In genomic region chr15:33584797-33585196, GRCh38 we compare ENCODE assay signal across 18 cellular contexts.
DNase-seq lines count a peak whose midpoint lies in the region; ATAC-seq, FAIRE-seq and TF ChIP-seq lines count a peak whose summit lies in the region.
"Had no signal": no experiment of that assay in that cellular context is flagged by ENCODE, and none has a peak within 500 bp of the region (broad histone marks: within the 10 kb centered on the region; RNA-seq: fewer than 3 reads in every experiment).

No MANE protein-coding gene starts in this region.

- TF ChIP-seq CTCF in astrocyte of the spinal cord (IDR thresholded peaks at IDR 0.05; ENCODE audit: low read depth, low read length): no peak

- no peaks in the 10 kb centered on the region for H3K4me1 Mint-ChIP-seq in activated T-helper 17 cell treated with anti-CD3 and anti-CD28 coated beads, Interleukin-2, amount 50 U/mL, for 72 hours
- H3K4me1 Mint-ChIP-seq: IgD-negative memory B cell had no signal

- 37 to 49% (median 45%) methylated on average over 8 of the region's 8 CpGs for WGBS in small intestine, 3 donors

- DNase-seq in ELR (ENCODE audit: low read depth) (peak; percentile 80), NCI-H2029 treated with DMSO at 0.1 percent for 48 hours (lab: John Stamatoyannopoulos, UW) (peak; percentile 49), astrocyte of the spinal cord (ENCODE audit: low read depth, low spot score) (peak; percentile 54), myocyte (ENCODE audit: low read depth) (peak; percentile 48), small intestine (no peak), GM19238 (ENCODE audit: insufficient read length, low spot score) (no peak)
- DNase-seq: activated T-cell treated with anti-CD3 and anti-CD28 coated beads, Interleukin-2, amount 50 U/mL, for 1 hour; aorta; DND-41; NCI-H1694 treated with DMSO at 0.1 percent for 48 hours had no signal

- ATAC-seq in GM21529 (IDR thresholded peaks at IDR 0.05; ENCODE audit: unreplicated experiment): no peak
- no peak for ATAC-seq in activated T-helper 17 cell treated with anti-CD3 and anti-CD28 coated beads, Interleukin-2, amount 50 U/mL, for 72 hours (replicated peaks)
- ATAC-seq: left lobe of liver; natural killer cell treated with Interleukin-12 subunit alpha and Interleukin-12 subunit beta and Interleukin-15 and Interleukin-18, amount 100 ng/mL, for 72 hours had no signal

- no peaks in the 10 kb centered on the region for H3K9me3 ChIP-seq in small intestine (ENCODE audit: control insufficient read depth, low read depth)

- H3K36me3 Mint-ChIP-seq in activated T-helper 17 cell treated with anti-CD3 and anti-CD28 coated beads, Interleukin-2, amount 50 U/mL, for 72 hours (ENCODE audit: low read depth): no peaks in the 10 kb centered on the region
- H3K36me3 Mint-ChIP-seq: IgD-negative memory B cell; natural killer cell treated with Interleukin-12 subunit alpha and Interleukin-12 subunit beta and Interleukin-15 and Interleukin-18, amount 100 ng/mL, for 72 hours had no signal

- H3K27me3 Mint-ChIP-seq in activated T-helper 17 cell treated with anti-CD3 and anti-CD28 coated beads, Interleukin-2, amount 50 U/mL, for 72 hours: peaks cover 2% of the 10 kb centered on the region
- H3K27me3 Mint-ChIP-seq: IgD-negative memory B cell had no signal

- H3K27ac ChIP-seq in small intestine (ENCODE audit: low read depth in 1 of 2, low read length in 1 of 2): no peak overlapping the region
- H3K27ac ChIP-seq: heart right ventricle had no signal

- no peak overlapping the region for H3K27ac Mint-ChIP-seq in activated T-helper 17 cell treated with anti-CD3 and anti-CD28 coated beads, Interleukin-2, amount 50 U/mL, for 72 hours
- H3K27ac Mint-ChIP-seq: IgD-negative memory B cell; natural killer cell treated with Interleukin-12 subunit alpha and Interleukin-12 subunit beta and Interleukin-15 and Interleukin-18, amount 100 ng/mL, for 72 hours; stimulated activated naive CD8-positive, alpha-beta T cell treated with anti-CD3 and anti-CD28 coated beads, Interleukin-15, Interleukin-2, amounts not matched to agents 100 ng/mL and 50 ng/mL, for 24 hours had no signal

- H3K36me3 ChIP-seq in small intestine (ENCODE audit: control insufficient read depth in 2 of 2, insufficient read depth in 2 of 2, low read length in 2 of 2): no peaks in the 10 kb centered on the region
- H3K36me3 ChIP-seq: heart right ventricle had no signal

- in situ Hi-C loops in astrocyte of the spinal cord (cut with HindIII; ENCODE audit: low sequenced_read_pairs): no loop called here

- no peak for FAIRE-seq in small intestine (lab: Jason Lieb, UNC)
- FAIRE-seq: GM12892 had no signal

- H3K4me3 Mint-ChIP-seq in activated T-helper 17 cell treated with anti-CD3 and anti-CD28 coated beads, Interleukin-2, amount 50 U/mL, for 72 hours: no peak overlapping the region
- H3K4me3 Mint-ChIP-seq: natural killer cell treated with Interleukin-12 subunit alpha and Interleukin-12 subunit beta and Interleukin-15 and Interleukin-18, amount 100 ng/mL, for 72 hours; stimulated activated naive CD8-positive, alpha-beta T cell treated with anti-CD3 and anti-CD28 coated beads, Interleukin-15, Interleukin-2, amounts not matched to agents 100 ng/mL and 50 ng/mL, for 24 hours had no signal

- H3K4me1 ChIP-seq in small intestine (ENCODE audit: control insufficient read depth in 2 of 2, insufficient read depth in 1 of 2, low read depth in 1 of 2, low read length in 1 of 2): no peaks in the 10 kb centered on the region
- H3K4me1 ChIP-seq: heart right ventricle had no signal

- H3K27me3 ChIP-seq in small intestine (ENCODE audit: control insufficient read depth in 2 of 2, insufficient read depth in 2 of 2, low read length in 2 of 2): no peaks in the 10 kb centered on the region

- H3K4me3 ChIP-seq in astrocyte of the spinal cord (ENCODE audit: low read depth, low read length): no peak overlapping the region
- H3K4me3 ChIP-seq in small intestine (ENCODE audit: low read depth in 1 of 2, low read length in 2 of 2): no peak overlapping the region
- H3K4me3 ChIP-seq: heart right ventricle had no signal

- H3K9me3 Mint-ChIP-seq in activated T-helper 17 cell treated with anti-CD3 and anti-CD28 coated beads, Interleukin-2, amount 50 U/mL, for 72 hours: no peaks in the 10 kb centered on the region
- H3K9me3 Mint-ChIP-seq: natural killer cell treated with Interleukin-12 subunit alpha and Interleukin-12 subunit beta and Interleukin-15 and Interleukin-18, amount 100 ng/mL, for 72 hours; stimulated activated naive CD8-positive, alpha-beta T cell treated with anti-CD3 and anti-CD28 coated beads, Interleukin-15, Interleukin-2, amounts not matched to agents 100 ng/mL and 50 ng/mL, for 24 hours had no signal

Comparison
In these comparisons a context has a peak if more than half of its experiments do, and no peak if none do; other contexts are left out.
1. DNase-seq: peak in ELR (single experiment), NCI-H2029 treated with DMSO at 0.1 percent for 48 hours (single experiment), astrocyte of the spinal cord (single experiment) and myocyte (single experiment); none in small intestine (single experiment) and GM19238 (single experiment).